In the genomic region with DNA sequence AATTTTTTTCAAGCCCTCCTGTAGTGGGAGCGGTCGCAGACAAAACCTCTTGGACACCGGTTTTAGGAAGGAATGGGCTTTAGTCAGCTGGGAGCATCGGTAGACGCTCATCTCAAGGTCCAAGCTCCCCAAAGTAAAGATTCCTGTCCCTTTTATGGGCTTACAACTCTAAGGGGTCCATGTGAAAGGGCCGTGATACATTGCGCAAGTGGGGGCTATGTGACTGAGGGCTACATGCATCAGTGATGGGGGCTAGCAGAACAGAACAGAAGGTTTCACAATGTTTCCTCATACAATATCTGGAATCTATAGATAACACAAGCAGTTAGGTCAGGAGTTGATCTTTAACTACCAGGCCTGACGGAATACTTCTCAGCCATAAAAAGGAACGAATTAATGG, we compare ENCODE assay signal across 29 cellular contexts.
"Had no signal": no experiment of that assay in that cellular context is flagged by ENCODE, and none has a peak within 500 bp of the region (broad histone marks: within the 10 kb centered on the region; RNA-seq: fewer than 3 reads in every experiment).

No MANE protein-coding gene starts in this region.

- DNase-seq: colonic mucosa; cortex of kidney; effector CD8-positive, alpha-beta T cell; effector memory CD8-positive, alpha-beta T cell; endodermal cell; erythroblast; esophagus squamous epithelium; foreskin fibroblast; foreskin melanocyte; gastrocnemius medialis; glutamatergic neuron; head of caudate nucleus; heart right ventricle; hippocampal formation; left cardiac atrium; left lung; left ventricle myocardium superior; mammary epithelial cell; mesendoderm; midbrain; naive thymus-derived CD4-positive, alpha-beta T cell had no signal

- FAIRE-seq: endometrium, islet of Langerhans, keratinocyte had no signal

- H3K4me3 Mint-ChIP-seq: dendritic cell treated with granulocyte-macrophage colony-stimulating factor and Interleukin-4, amounts not matched to agents 40 ng/mL and 50 ng/mL, for 4 days; effector memory CD8-positive, alpha-beta T cell; endodermal cell; memory B cell; naive thymus-derived CD4-positive, alpha-beta T cell had no signal

- ATAC-seq: effector memory CD8-positive, alpha-beta T cell; esophagus mucosa; gastrocnemius medialis; heart right ventricle; left cardiac atrium; left lung; left ventricle myocardium superior; naive thymus-derived CD4-positive, alpha-beta T cell had no signal

- H3K27me3 Mint-ChIP-seq: dendritic cell treated with granulocyte-macrophage colony-stimulating factor and Interleukin-4, amounts not matched to agents 40 ng/mL and 50 ng/mL, for 4 days; effector memory CD8-positive, alpha-beta T cell; memory B cell; naive thymus-derived CD4-positive, alpha-beta T cell had no signal

- H3K27me3 ChIP-seq: colonic mucosa, esophagus squamous epithelium, gastrocnemius medialis, heart right ventricle, left lung had no signal

- H3K27ac Mint-ChIP-seq: dendritic cell treated with granulocyte-macrophage colony-stimulating factor and Interleukin-4, amounts not matched to agents 40 ng/mL and 50 ng/mL, for 4 days; effector memory CD8-positive, alpha-beta T cell; endodermal cell; memory B cell had no signal

- H3K9me3 ChIP-seq: colonic mucosa, esophagus squamous epithelium, gastrocnemius medialis, left lung had no signal

- H3K4me1 ChIP-seq: colonic mucosa, esophagus squamous epithelium, gastrocnemius medialis, heart right ventricle, left lung had no signal

- H3K9me3 Mint-ChIP-seq: dendritic cell treated with granulocyte-macrophage colony-stimulating factor and Interleukin-4, amounts not matched to agents 40 ng/mL and 50 ng/mL, for 4 days; effector memory CD8-positive, alpha-beta T cell; memory B cell; naive thymus-derived CD4-positive, alpha-beta T cell had no signal

- H3K36me3 ChIP-seq: colonic mucosa, esophagus squamous epithelium, gastrocnemius medialis, heart right ventricle, left lung had no signal

- H3K27ac ChIP-seq: colonic mucosa, epithelial cell of prostate, esophagus squamous epithelium, gastrocnemius medialis, heart right ventricle, left lung had no signal

- H3K4me3 ChIP-seq: colonic mucosa, esophagus squamous epithelium, gastrocnemius medialis, heart right ventricle, left lung, lung had no signal

- H3K4me1 Mint-ChIP-seq: memory B cell; naive thymus-derived CD4-positive, alpha-beta T cell had no signal
